1 cellular context compared by ENCODE assay signal in genomic region chr16:70676571-70677498, GRCh38.
TF ChIP-seq lines count a peak whose summit lies in the region.

No MANE protein-coding gene starts in this region.

TF ChIP-seq in A549, 52 proteins besides CTCF, POLR2A, EP300 and RAD21:
- TF ChIP-seq ELK1 (IDR thresholded peaks at IDR 0.05; ENCODE audit: low read depth, low read length) = no peak
- TF ChIP-seq MAFK (IDR thresholded peaks at IDR 0.05; ENCODE audit: partially characterized antibody) = peak; percentile 29
